Comparison of ENCODE assay signal across 24 cellular contexts in genomic region chr11:24249921-24250320, GRCh38.
"Had no signal": no experiment of that assay in that cellular context is flagged by ENCODE, and none has a peak within 500 bp of the region (broad histone marks: within the 10 kb centered on the region; RNA-seq: fewer than 3 reads in every experiment).

No MANE protein-coding gene starts in this region.

- ATAC-seq: Panc1 had no signal

- DNase-seq: MM.1S, MV-4-11, NCI-H1092, NCI-H1105, NCI-H1417 treated with DMSO at 0.1 percent for 48 hours, NCI-H1436 treated with DMSO at 0.1 percent for 48 hours, NCI-H1694 treated with DMSO at 0.1 percent for 48 hours, NCI-H187 treated with DMSO at 0.1 percent for 48 hours, NCI-H2029, NCI-H2171 treated with DMSO at 0.1 percent for 48 hours, NCI-H2227 treated with DMSO at 0.1 percent for 48 hours, NCI-H345, NCI-H446, NCI-H510A treated with DMSO at 0.1 percent for 48 hours, NCI-H524 treated with DMSO at 0.1 percent for 48 hours, NCI-H526 treated with DMSO at 0.1 percent for 48 hours, NCI-H748 treated with DMSO at 0.1 percent for 48 hours, NCI-H82, PC-9, Right ventricle myocardium superior, SHP77 treated with DMSO at 0.1 percent for 48 hours, SW 1271, T-helper 1 cell had no signal
